In the genomic region with DNA sequence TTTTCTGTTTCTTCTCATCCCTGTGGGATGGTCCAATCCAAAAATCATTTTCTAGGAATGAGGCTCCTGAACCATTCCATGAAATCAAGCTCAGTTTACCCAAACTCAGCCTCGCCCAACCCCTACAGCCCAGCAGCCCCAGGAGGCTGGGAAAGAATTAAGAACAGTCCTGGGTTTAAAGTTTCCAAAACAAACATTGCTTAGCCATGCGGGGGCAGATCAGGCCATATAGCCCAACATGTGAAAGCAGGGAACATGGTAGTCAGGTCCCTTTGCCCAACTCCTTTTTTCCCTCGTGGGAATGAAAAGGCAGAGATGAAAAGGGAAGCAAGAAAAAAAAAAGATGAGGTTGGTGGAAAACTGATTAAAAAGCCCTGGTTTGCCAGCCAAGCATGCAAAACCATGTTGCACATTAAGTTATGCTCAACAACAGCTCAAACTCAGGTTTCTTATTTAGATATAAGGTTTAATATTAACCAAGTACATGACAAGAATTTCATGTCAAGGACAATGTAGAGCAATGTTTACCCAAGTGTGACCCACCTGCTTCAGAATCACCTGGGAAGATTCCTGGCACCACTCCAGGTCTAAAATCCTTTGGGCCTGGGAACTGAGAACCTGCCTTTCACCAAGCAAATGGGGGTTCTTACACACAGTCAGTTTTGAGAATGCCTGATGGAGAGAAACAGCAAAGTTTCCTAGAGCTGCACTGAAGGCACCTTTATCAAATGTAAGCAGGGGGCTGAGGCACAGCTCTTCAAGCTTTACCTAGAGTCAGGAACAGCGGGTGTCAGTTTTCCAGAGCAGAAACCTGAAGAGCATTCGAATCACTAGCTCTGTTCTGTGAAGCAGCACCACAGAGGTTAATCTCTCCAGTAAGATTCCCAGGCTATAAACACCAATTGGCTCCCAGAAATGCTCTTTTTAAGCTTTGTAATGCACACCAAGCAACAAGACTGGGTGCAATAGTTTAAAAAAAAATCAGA, we compare ENCODE assay signal across 1 cellular context.
TF ChIP-seq lines count a peak whose summit lies in the region.

No MANE protein-coding gene starts in this region.

TF ChIP-seq in HepG2, 621 proteins besides CTCF, POLR2A, EP300 and RAD21 (continued from another document and continues in another):
- TF ChIP-seq HDAC2 (CRISPR knock-in tag; IDR thresholded peaks at IDR 0.05) (peak; percentile 14; the same call in 1 of the 2 replicates), POLR2G (IDR thresholded peaks at IDR 0.05; ENCODE audit: low read depth, low read length) (peak; percentile 26; the same call in 1 of the 2 replicates), ZSCAN12 (CRISPR knock-in tag; IDR thresholded peaks at IDR 0.05) (no peak), SP5 (CRISPR knock-in tag; IDR thresholded peaks at IDR 0.05; ENCODE audit: borderline replicate concordance, low read depth) (no peak), TBX2 (CRISPR knock-in tag; IDR thresholded peaks at IDR 0.05; ENCODE audit: borderline replicate concordance) (peak; percentile 59), ZNF784 (CRISPR knock-in tag; IDR thresholded peaks at IDR 0.05; ENCODE audit: borderline replicate concordance) (no peak), GATA4 (IDR thresholded peaks at IDR 0.05; ENCODE audit: borderline replicate concordance, low read depth) (no peak), SALL1 (CRISPR knock-in tag; IDR thresholded peaks at IDR 0.05) (peak; percentile 27; the same call in 1 of the 2 replicates), TGIF2 (CRISPR knock-in tag; IDR thresholded peaks at IDR 0.05) (0 out of 2 replicates have a peak, but pooled peaks have one; percentile 14), ZFP36L2 (CRISPR knock-in tag; IDR thresholded peaks at IDR 0.05) (no peak), SETDB1 (CRISPR knock-in tag; IDR thresholded peaks at IDR 0.05; ENCODE audit: borderline replicate concordance) (no peak), PATZ1 (CRISPR knock-in tag; IDR thresholded peaks at IDR 0.05) (peak; percentile 28; the same call in 1 of the 2 replicates), ZFY (CRISPR knock-in tag; IDR thresholded peaks at IDR 0.05) (peak; percentile 28), CENPBD1 (CRISPR knock-in tag; IDR thresholded peaks at IDR 0.05; ENCODE audit: borderline replicate concordance, low read depth) (no peak), SAP130 (CRISPR knock-in tag; IDR thresholded peaks at IDR 0.05; ENCODE audit: low read depth) (peak; percentile 47; the same call in 1 of the 2 replicates), ZNF615 (CRISPR knock-in tag; IDR thresholded peaks at IDR 0.05; ENCODE audit: borderline replicate concordance) (0 out of 2 replicates have a peak, but pooled peaks have one; percentile 29), FOXK1 (CRISPR knock-in tag; IDR thresholded peaks at IDR 0.05; ENCODE audit: borderline replicate concordance, low read depth) (0 out of 2 replicates have a peak, but pooled peaks have one; percentile 12), HNF4G (IDR thresholded peaks at IDR 0.05; ENCODE audit: borderline replicate concordance, low read depth, low read length) (no peak), HNF4G (CRISPR knock-in tag; IDR thresholded peaks at IDR 0.05; ENCODE audit: borderline replicate concordance, low read depth) (no peak), RARA (CRISPR knock-in tag; IDR thresholded peaks at IDR 0.05) (peak; percentile 20; the same call in 1 of the 2 replicates), ZEB1 (IDR thresholded peaks at IDR 0.05; ENCODE audit: insufficient replicate concordance, low read depth) (peak; percentile 88), BRCA1 (CRISPR knock-in tag; IDR thresholded peaks at IDR 0.05) (no peak), JUNB (CRISPR knock-in tag; IDR thresholded peaks at IDR 0.05; ENCODE audit: borderline replicate concordance) (no peak), MYPOP (CRISPR knock-in tag; IDR thresholded peaks at IDR 0.05) (0 out of 2 replicates have a peak, but pooled peaks have one; percentile 43), FOXA1 (IDR thresholded peaks at IDR 0.05) (no peak), FOXA1 (CRISPR knock-in tag; IDR thresholded peaks at IDR 0.05) (peak; percentile 45; the same call in 1 of the 2 replicates), NFIC (IDR thresholded peaks at IDR 0.05; ENCODE audit: low read length) (peak; percentile 71; the same call in 1 of the 2 replicates), ATF1 (CRISPR knock-in tag; IDR thresholded peaks at IDR 0.05) (no peak), KMT2A (CRISPR knock-in tag; IDR thresholded peaks at IDR 0.05) (no peak), ZFP1 (CRISPR knock-in tag; IDR thresholded peaks at IDR 0.05) (no peak), ZNF333 (CRISPR knock-in tag; IDR thresholded peaks at IDR 0.05; ENCODE audit: borderline replicate concordance) (no peak), IKZF4 (CRISPR knock-in tag; IDR thresholded peaks at IDR 0.05; ENCODE audit: borderline replicate concordance, low read depth, not compliant biosample characterization) (no peak), CREB1 (IDR thresholded peaks at IDR 0.05) (no peak), CREB1 (CRISPR knock-in tag; IDR thresholded peaks at IDR 0.05) (peak; percentile 45; the same call in 1 of the 2 replicates), MXD1 (CRISPR knock-in tag; IDR thresholded peaks at IDR 0.05) (no peak), ZSCAN29 (CRISPR knock-in tag; conservative IDR thresholded peaks at IDR 0.05) (0 out of 2 replicates have a peak, but pooled peaks have one; percentile 60), MED13 (CRISPR knock-in tag; IDR thresholded peaks at IDR 0.05) (no peak), ZBTB7B (CRISPR knock-in tag; IDR thresholded peaks at IDR 0.05) (peak; percentile 69), MED1 (CRISPR knock-in tag; IDR thresholded peaks at IDR 0.05) (peak; percentile 28; the same call in 1 of the 2 replicates), ZSCAN30 (CRISPR knock-in tag; IDR thresholded peaks at IDR 0.05) (0 out of 2 replicates have a peak, but pooled peaks have one; percentile 29), GABPA (IDR thresholded peaks at IDR 0.05; ENCODE audit: low read depth, low read length) (no peak), GABPA (CRISPR knock-in tag; IDR thresholded peaks at IDR 0.05; ENCODE audit: low read depth) (peak; percentile 3; the same call in 1 of the 2 replicates), RXRA (CRISPR knock-in tag; IDR thresholded peaks at IDR 0.05) (no peak), PITX1 (CRISPR knock-in tag; IDR thresholded peaks at IDR 0.05) (0 out of 2 replicates have a peak, but pooled peaks have one; percentile 40), GZF1 (CRISPR knock-in tag; IDR thresholded peaks at IDR 0.05) (no peak), ZNF343 (CRISPR knock-in tag; IDR thresholded peaks at IDR 0.05) (no peak), HMG20A (CRISPR knock-in tag; IDR thresholded peaks at IDR 0.05; ENCODE audit: borderline replicate concordance) (peak; percentile 15; the same call in 1 of the 2 replicates), RFXAP (CRISPR knock-in tag; IDR thresholded peaks at IDR 0.05; ENCODE audit: borderline replicate concordance) (no peak), ZNF652 (CRISPR knock-in tag; IDR thresholded peaks at IDR 0.05; ENCODE audit: borderline replicate concordance, low read depth) (peak; percentile 71)
- TF ChIP-seq, protein P1, sequence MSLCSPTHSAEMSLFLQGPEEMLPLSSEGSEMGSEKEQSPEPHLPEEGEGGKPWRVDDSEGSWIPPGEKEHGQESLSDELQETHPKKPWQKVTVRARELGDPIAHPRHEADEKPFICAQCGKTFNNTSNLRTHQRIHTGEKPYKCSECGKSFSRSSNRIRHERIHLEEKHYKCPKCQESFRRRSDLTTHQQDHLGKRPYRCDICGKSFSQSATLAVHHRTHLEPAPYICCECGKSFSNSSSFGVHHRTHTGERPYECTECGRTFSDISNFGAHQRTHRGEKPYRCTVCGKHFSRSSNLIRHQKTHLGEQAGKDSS (CRISPR knock-in tag; IDR thresholded peaks at IDR 0.05; ENCODE audit: borderline replicate concordance, low read depth) = no peak
- TF ChIP-seq, protein P2, sequence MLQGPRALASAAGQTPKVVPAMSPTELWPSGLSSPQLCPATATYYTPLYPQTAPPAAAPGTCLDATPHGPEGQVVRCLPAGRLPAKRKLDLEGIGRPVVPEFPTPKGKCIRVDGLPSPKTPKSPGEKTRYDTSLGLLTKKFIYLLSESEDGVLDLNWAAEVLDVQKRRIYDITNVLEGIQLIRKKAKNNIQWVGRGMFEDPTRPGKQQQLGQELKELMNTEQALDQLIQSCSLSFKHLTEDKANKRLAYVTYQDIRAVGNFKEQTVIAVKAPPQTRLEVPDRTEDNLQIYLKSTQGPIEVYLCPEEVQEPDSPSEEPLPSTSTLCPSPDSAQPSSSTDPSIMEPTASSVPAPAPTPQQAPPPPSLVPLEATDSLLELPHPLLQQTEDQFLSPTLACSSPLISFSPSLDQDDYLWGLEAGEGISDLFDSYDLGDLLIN (CRISPR knock-in tag; IDR thresholded peaks at IDR 0.05; ENCODE audit: borderline replicate concordance) = no peak
- TF ChIP-seq, protein P3, sequence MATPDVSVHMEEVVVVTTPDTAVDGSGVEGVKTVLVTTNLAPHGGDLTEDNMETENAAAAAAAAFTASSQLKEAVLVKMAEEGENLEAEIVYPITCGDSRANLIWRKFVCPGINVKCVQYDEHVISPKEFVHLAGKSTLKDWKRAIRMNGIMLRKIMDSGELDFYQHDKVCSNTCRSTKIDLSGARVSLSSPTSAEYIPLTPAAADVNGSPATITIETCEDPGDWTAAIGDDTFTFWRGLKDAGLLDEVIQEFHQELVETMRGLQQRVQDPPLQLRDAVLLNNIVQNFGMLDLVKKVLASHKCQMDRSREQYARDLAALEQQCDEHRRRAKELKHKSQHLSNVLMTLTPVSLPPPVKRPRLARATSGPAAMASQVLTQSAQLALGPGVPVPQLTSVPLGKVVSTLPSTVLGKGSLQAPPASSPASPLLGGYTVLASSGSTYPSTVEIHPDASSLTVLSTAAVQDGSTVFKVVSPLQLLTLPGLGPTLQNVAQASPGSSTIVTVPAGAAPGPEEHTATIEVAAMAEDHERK (CRISPR knock-in tag; IDR thresholded peaks at IDR 0.05; ENCODE audit: low read depth) = no peak
- TF ChIP-seq, protein P4, sequence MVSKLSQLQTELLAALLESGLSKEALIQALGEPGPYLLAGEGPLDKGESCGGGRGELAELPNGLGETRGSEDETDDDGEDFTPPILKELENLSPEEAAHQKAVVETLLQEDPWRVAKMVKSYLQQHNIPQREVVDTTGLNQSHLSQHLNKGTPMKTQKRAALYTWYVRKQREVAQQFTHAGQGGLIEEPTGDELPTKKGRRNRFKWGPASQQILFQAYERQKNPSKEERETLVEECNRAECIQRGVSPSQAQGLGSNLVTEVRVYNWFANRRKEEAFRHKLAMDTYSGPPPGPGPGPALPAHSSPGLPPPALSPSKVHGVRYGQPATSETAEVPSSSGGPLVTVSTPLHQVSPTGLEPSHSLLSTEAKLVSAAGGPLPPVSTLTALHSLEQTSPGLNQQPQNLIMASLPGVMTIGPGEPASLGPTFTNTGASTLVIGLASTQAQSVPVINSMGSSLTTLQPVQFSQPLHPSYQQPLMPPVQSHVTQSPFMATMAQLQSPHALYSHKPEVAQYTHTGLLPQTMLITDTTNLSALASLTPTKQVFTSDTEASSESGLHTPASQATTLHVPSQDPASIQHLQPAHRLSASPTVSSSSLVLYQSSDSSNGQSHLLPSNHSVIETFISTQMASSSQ (IDR thresholded peaks at IDR 0.05; ENCODE audit: low read depth) = peak; percentile 49
- TF ChIP-seq, protein P4 (CRISPR knock-in tag; IDR thresholded peaks at IDR 0.05; ENCODE audit: borderline replicate concordance) = peak; percentile 88; the same call in 1 of the 2 replicates
